Comparison of ENCODE assay signal across 17 cellular contexts in the genomic region with DNA sequence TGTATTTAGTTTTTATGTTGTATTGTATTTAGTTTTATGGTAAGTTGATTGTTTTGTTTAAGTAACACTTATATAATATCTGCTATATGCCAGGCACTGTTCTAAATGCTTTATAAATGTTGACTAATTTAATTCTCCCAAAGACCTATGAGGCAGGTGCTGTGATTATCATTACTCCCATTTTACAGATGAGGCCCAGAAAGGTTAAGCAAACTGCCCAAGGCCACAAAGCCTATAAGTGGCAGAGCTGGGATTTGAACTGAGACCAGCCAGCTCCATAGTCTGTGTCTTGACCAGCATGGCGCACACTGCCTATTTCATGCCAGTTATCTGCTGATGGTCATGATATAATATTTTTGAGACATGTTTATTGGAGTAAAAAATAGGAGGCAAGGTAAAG. TPM values are rescaled to one million over a fixed set of nuclear protein-coding genes. Genes with fewer than 3 reads are reported as not detected.
A peak's percentile ranks its signal among the peaks of the same experiment; 100 is the strongest.
DNase-seq lines count a peak whose midpoint lies in the region; ATAC-seq and TF ChIP-seq lines count a peak whose summit lies in the region.
"Had no signal": no experiment of that assay in that cellular context is flagged by ENCODE, and none has a peak within 500 bp of the region (broad histone marks: within the 10 kb centered on the region; RNA-seq: fewer than 3 reads in every experiment).

No MANE protein-coding gene starts in this region.

- no peak for DNase-seq in CD8-positive, alpha-beta memory T cell
- no peak for DNase-seq in activated CD4-positive, alpha-beta memory T cell treated with anti-CD3 and anti-CD28 coated beads, Interleukin-2, amount 10 ng/mL, durations not matched to agents 7 days and 5 days
- DNase-seq in esophagus muscularis mucosa (ENCODE audit: extremely low spot score) (peak; percentile 37), 8988T (no peak), NCI-H2107 treated with DMSO at 0.1 percent for 48 hours (lab: John Stamatoyannopoulos, UW; ENCODE audit: unreplicated experiment) (no peak)
- DNase-seq: cortex of kidney, gastrocnemius medialis, left colon, NCI-H1105, NCI-H2227 treated with DMSO at 0.1 percent for 48 hours, occipital lobe, trophoblast cell had no signal

- 95% methylated on average over 1 of the region's 1 CpG for whole genome bisulfite sequencing in esophagus muscularis mucosa

- CTCF ChIA-PET in CD8-positive, alpha-beta memory T cell (lab: Charles Lee), result interaction anchor here (1.3 to 2.9 kb wide), 4 partner anchors 12 to 192 kb away, joined by 3 to 10 read pairs (median 4); no protein-coding TSS in a partner anchor
- CTCF ChIA-PET in activated CD4-positive, alpha-beta memory T cell treated with anti-CD3 and anti-CD28 coated beads, Interleukin-2, amount 10 ng/mL, durations not matched to agents 7 days and 5 days (lab: Charles Lee), result interaction anchor here (1.1 to 2.5 kb wide), 2 partner anchors 18 to 25 kb away, joined by 3 to 9 read pairs; a partner anchor contains a TSS

- no peak overlapping the region for H3K9ac ChIP-seq in BLaER1 treated with 17β-estradiol and CSF1 and Interleukin-3, amounts not matched to agents 10 nM and 100 nM
- H3K9ac ChIP-seq: KMS-11 had no signal

- H3K4me2 ChIP-seq in BLaER1 treated with 17β-estradiol and CSF1 and Interleukin-3, amounts not matched to agents 10 nM and 100 nM, result peak overlapping the region; percentile 7 to 91 (median 83); a peak in 21 of 22 replicates
- H3K4me2 ChIP-seq: GM23338 had no signal

- H3K4me3 ChIP-seq in BLaER1 treated with 17β-estradiol and CSF1 and Interleukin-3, amounts not matched to agents 10 nM and 100 nM, result no peak overlapping the region
- H3K4me3 ChIP-seq in CD8-positive, alpha-beta memory T cell (ENCODE audit: low read length), result no peak overlapping the region
- no peak overlapping the region for H3K4me3 ChIP-seq in esophagus muscularis mucosa
- H3K4me3 ChIP-seq: gastrocnemius medialis, GM23338 had no signal

- H3K27ac ChIP-seq in BLaER1 treated with 17β-estradiol and CSF1 and Interleukin-3, amounts not matched to agents 10 nM and 100 nM, result peak overlapping the region in 10 of 11 experiments; percentile 0 to 93 (median 85); a peak in 14 of 22 replicates
- H3K27ac ChIP-seq in CD8-positive, alpha-beta memory T cell (ENCODE audit: low read depth, low read length), result peak overlapping the region; percentile 1
- H3K27ac ChIP-seq in esophagus muscularis mucosa (replicated peaks in 1 of 4), result no peak overlapping the region
- H3K27ac ChIP-seq: epithelial cell of prostate, gastrocnemius medialis, KMS-11 had no signal

- H3K27me3 Mint-ChIP-seq in CD8-positive, alpha-beta memory T cell, result peaks cover 0 to 1% of the 10 kb centered on the region in 2 donors
- no peaks in the 10 kb centered on the region for H3K27me3 Mint-ChIP-seq in activated CD4-positive, alpha-beta memory T cell treated with anti-CD3 and anti-CD28 coated beads, Interleukin-2, amount 10 ng/mL, durations not matched to agents 7 days and 5 days

- TF ChIP-seq CTCF in esophagus muscularis mucosa (IDR thresholded peaks at IDR 0.05), result no peak

- peaks cover 0 to 4% (median 0%) of the 10 kb centered on the region in 11 experiments; a peak in 2 of 22 replicates for H4K20me1 ChIP-seq in BLaER1 treated with 17β-estradiol and CSF1 and Interleukin-3, amounts not matched to agents 10 nM and 100 nM

- H3K27ac Mint-ChIP-seq in CD8-positive, alpha-beta memory T cell, result peak overlapping the region; percentile 77 to 98 (median 92)
- H3K27ac Mint-ChIP-seq in activated CD4-positive, alpha-beta memory T cell treated with anti-CD3 and anti-CD28 coated beads, Interleukin-2, amount 10 ng/mL, durations not matched to agents 7 days and 5 days, result peak overlapping the region; percentile 78
- H3K27ac Mint-ChIP-seq: GM23338 had no signal

- no peaks in the 10 kb centered on the region for H3K27me3 ChIP-seq in BLaER1 treated with 17β-estradiol and CSF1 and Interleukin-3, amounts not matched to agents 10 nM and 100 nM
- no peaks in the 10 kb centered on the region for H3K27me3 ChIP-seq in CD8-positive, alpha-beta memory T cell (ENCODE audit: insufficient read depth, low read length, poor library complexity, severe bottlenecking)
- peaks cover 0 to 33% (median 0%) of the 10 kb centered on the region in 4 donors for H3K27me3 ChIP-seq in esophagus muscularis mucosa

- POLR2A ChIA-PET in CD8-positive, alpha-beta memory T cell (lab: Charles Lee), result interaction anchor here (1.0 kb wide), 1 partner anchor 22 kb away, joined by 3 read pairs; no protein-coding TSS in a partner anchor
- POLR2A ChIA-PET in activated CD4-positive, alpha-beta memory T cell treated with anti-CD3 and anti-CD28 coated beads, Interleukin-2, amount 10 ng/mL, durations not matched to agents 7 days and 5 days (lab: Charles Lee), result interaction anchor here (1.3 to 1.8 kb wide), 3 partner anchors 20 to 222 kb away, joined by 4 to 14 read pairs (median 4); a partner anchor contains a TSS

- intact Hi-C loops in esophagus muscularis mucosa (cut with DNase I), result no loop called here

- no peak for TF ChIP-seq POLR2A in esophagus muscularis mucosa (IDR thresholded peaks at IDR 0.05; ENCODE audit: low read depth)

- ATAC-seq in HG03280 (IDR thresholded peaks at IDR 0.05; ENCODE audit: unreplicated experiment), result no peak
- ATAC-seq: gastrocnemius medialis, GM23338, left colon had no signal

- H3K4me1 ChIP-seq in BLaER1 treated with 17β-estradiol and CSF1 and Interleukin-3, amounts not matched to agents 10 nM and 100 nM, result peaks cover 68 to 82% (median 76%) of the 10 kb centered on the region in 10 experiments
- H3K4me1 ChIP-seq in CD8-positive, alpha-beta memory T cell (ENCODE audit: insufficient read depth, low read length), result peaks cover 22% of the 10 kb centered on the region
- no peaks in the 10 kb centered on the region for H3K4me1 ChIP-seq in esophagus muscularis mucosa
- H3K4me1 ChIP-seq: gastrocnemius medialis had no signal

- peaks cover 0 to 32% (median 6%) of the 10 kb centered on the region in 11 experiments; a peak in 8 of 22 replicates for H3K36me3 ChIP-seq in BLaER1 treated with 17β-estradiol and CSF1 and Interleukin-3, amounts not matched to agents 10 nM and 100 nM
- H3K36me3 ChIP-seq in CD8-positive, alpha-beta memory T cell (ENCODE audit: insufficient read depth, low read length), result peaks cover 11% of the 10 kb centered on the region
- H3K36me3 ChIP-seq in esophagus muscularis mucosa, result no peaks in the 10 kb centered on the region
- H3K36me3 ChIP-seq: gastrocnemius medialis had no signal

- peak overlapping the region in 4 of 7 donors; percentile 4 to 58 (median 37) for H3K4me3 Mint-ChIP-seq in CD8-positive, alpha-beta memory T cell
- no peak overlapping the region for H3K4me3 Mint-ChIP-seq in activated CD4-positive, alpha-beta memory T cell treated with anti-CD3 and anti-CD28 coated beads, Interleukin-2, amount 10 ng/mL, durations not matched to agents 7 days and 5 days
- H3K4me3 Mint-ChIP-seq: GM23338 had no signal

- peaks cover 19 to 27% (median 25%) of the 10 kb centered on the region in 11 experiments; a peak in 21 of 22 replicates for H3K9me3 ChIP-seq in BLaER1 treated with 17β-estradiol and CSF1 and Interleukin-3, amounts not matched to agents 10 nM and 100 nM (replicated peaks in 1 of 11)
- peaks cover 12% of the 10 kb centered on the region for H3K9me3 ChIP-seq in CD8-positive, alpha-beta memory T cell (ENCODE audit: low read length)
- H3K9me3 ChIP-seq in esophagus muscularis mucosa, result peaks cover 0 to 26% (median 18%) of the 10 kb centered on the region in 4 donors

- no peak for TF ChIP-seq EP300 in esophagus muscularis mucosa (IDR thresholded peaks at IDR 0.05)

- peaks cover 20 to 75% (median 22%) of the 10 kb centered on the region in 3 donors for H3K36me3 Mint-ChIP-seq in CD8-positive, alpha-beta memory T cell
- H3K36me3 Mint-ChIP-seq in activated CD4-positive, alpha-beta memory T cell treated with anti-CD3 and anti-CD28 coated beads, Interleukin-2, amount 10 ng/mL, durations not matched to agents 7 days and 5 days (ENCODE audit: low read depth), result peaks cover 67% of the 10 kb centered on the region

- H3K9me3 Mint-ChIP-seq in CD8-positive, alpha-beta memory T cell, result peaks cover 11 to 20% (median 15%) of the 10 kb centered on the region in 5 donors
- peaks cover 24% of the 10 kb centered on the region for H3K9me3 Mint-ChIP-seq in activated CD4-positive, alpha-beta memory T cell treated with anti-CD3 and anti-CD28 coated beads, Interleukin-2, amount 10 ng/mL, durations not matched to agents 7 days and 5 days

- peaks cover 41 to 65% (median 61%) of the 10 kb centered on the region in 3 donors for H3K4me1 Mint-ChIP-seq in CD8-positive, alpha-beta memory T cell
- H3K4me1 Mint-ChIP-seq in activated CD4-positive, alpha-beta memory T cell treated with anti-CD3 and anti-CD28 coated beads, Interleukin-2, amount 10 ng/mL, durations not matched to agents 7 days and 5 days, result peaks cover 59% of the 10 kb centered on the region
- H3K4me1 Mint-ChIP-seq: GM23338 had no signal

RNA-seq across cellular contexts. Expression of a gene that starts 24.0 kb away (rescaled TPM):
- total RNA-seq in CD8-positive, alpha-beta memory T cell, result 10 to 100 TPM; 80.5 to 84.5 TPM
- 53.7 TPM for polyA plus RNA-seq in CD8-positive, alpha-beta memory T cell
- 10 to 100 TPM; 29.2 to 29.5 TPM for total RNA-seq in activated CD4-positive, alpha-beta memory T cell treated with anti-CD3 and anti-CD28 coated beads, Interleukin-2, amount 10 ng/mL, durations not matched to agents 7 days and 5 days
- total RNA-seq in esophagus muscularis mucosa, result under 1 TPM in 3 of 4 donors, not detected in 1; under 0.01 to 0.50 (median 0.17) TPM
- total RNA-seq: occipital lobe had no signal

Comparison
In these comparisons a context has a peak if more than half of its experiments do, and no peak if none do; other contexts are left out.
1. H3K27ac ChIP-seq: peak in BLaER1 treated with 17β-estradiol and CSF1 and Interleukin-3, amounts not matched to agents 10 nM and 100 nM (10 of 11) and CD8-positive, alpha-beta memory T cell (single experiment); none in esophagus muscularis mucosa (0 of 4).
2. RNA of a gene that starts 24.0 kb away (total RNA-seq): 80.5 to 84.5 TPM in CD8-positive, alpha-beta memory T cell and 29.2 to 29.5 TPM in activated CD4-positive, alpha-beta memory T cell treated with anti-CD3 and anti-CD28 coated beads, Interleukin-2, amount 10 ng/mL, durations not matched to agents 7 days and 5 days; under 0.01 to 0.50 TPM in esophagus muscularis mucosa; every median in the first group is over 10 times any median in the second.